ENCODE assay signal across 14 cellular contexts in the genomic region with DNA sequence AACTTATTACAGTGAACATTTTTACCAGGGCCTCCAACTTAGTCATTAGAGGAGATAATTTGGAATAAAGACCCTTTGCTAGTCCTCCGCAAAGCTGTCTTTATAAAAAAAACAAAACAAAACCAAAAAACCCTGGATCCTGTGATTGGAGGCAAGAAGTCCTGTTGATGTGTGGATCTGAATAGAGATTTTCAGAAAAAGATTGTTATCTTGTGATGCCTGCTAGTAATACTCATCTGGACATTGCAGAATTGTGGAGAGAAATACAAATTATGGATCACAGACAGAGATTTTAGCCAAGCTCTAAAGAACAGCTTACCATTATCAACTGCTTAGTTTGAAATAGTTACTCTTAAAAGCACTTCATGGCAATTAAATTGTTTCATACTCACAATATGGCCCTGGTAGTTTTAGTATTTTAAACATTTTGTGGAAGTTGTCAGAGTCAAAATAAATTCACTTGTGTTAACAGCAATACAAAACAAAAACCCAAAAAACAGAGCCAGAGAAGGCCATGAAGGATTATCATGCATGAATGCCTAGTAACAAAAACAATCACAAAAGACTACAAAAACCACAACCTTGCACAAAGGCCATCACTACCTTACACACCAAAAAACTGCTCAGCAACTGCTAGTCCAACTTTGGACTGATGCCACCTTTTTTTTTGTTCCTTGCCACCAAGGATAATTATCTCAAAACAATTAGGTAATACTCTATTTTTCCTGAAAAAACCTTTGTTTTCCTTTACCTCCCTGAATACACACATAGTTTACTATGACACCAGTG.
"Had no signal": no experiment of that assay in that cellular context is flagged by ENCODE, and none has a peak within 500 bp of the region (broad histone marks: within the 10 kb centered on the region; RNA-seq: fewer than 3 reads in every experiment).

No MANE protein-coding gene starts in this region.

- ATAC-seq: activated naive CD4-positive, alpha-beta T cell treated with anti-CD3 and anti-CD28 coated beads, Interleukin-2, amount 50 U/mL, for 72 hours; left lung; pancreas had no signal

- DNase-seq: activated CD4-positive, alpha-beta T cell treated with anti-CD3 and anti-CD28 coated beads, Interleukin-2, amount 50 U/mL, for 1 hour; activated effector memory CD4-positive, alpha-beta T cell treated with Interleukin-2 at 50 U/mL for 16 hours; activated T-cell treated with anti-CD3 and anti-CD28 coated beads, Interleukin-2, amount 50 U/mL, for 24 hours; amygdala; dorsolateral prefrontal cortex; foreskin melanocyte; head of caudate nucleus; left lung; pancreas; small intestine; T-helper 2 cell; uterus had no signal

- H3K9me3 ChIP-seq: left lung, pancreas, right atrium auricular region, uterus had no signal

- H3K36me3 ChIP-seq: left lung, pancreas, right atrium auricular region, uterus had no signal

- H3K4me1 ChIP-seq: pancreas, right atrium auricular region, uterus had no signal

- H3K4me3 ChIP-seq: dorsolateral prefrontal cortex, left lung, pancreas, right atrium auricular region, uterus had no signal

- H3K27ac ChIP-seq: dorsolateral prefrontal cortex, left lung, pancreas, right atrium auricular region, uterus had no signal

- H3K27me3 ChIP-seq: dorsolateral prefrontal cortex, left lung, pancreas, right atrium auricular region, uterus had no signal
